Comparison of ENCODE assay signal across 8 cellular contexts in genomic region chr1:155609515-155610256, GRCh38. TPM values are rescaled to one million over a fixed set of nuclear protein-coding genes. Genes with fewer than 3 reads are reported as not detected.
DNase-seq lines count a peak whose midpoint lies in the region; TF ChIP-seq lines count a peak whose summit lies in the region.

Gene MSTO1, plus strand, starts transcription at chr1:155610218. Its CDS starts 31 bp downstream, at chr1:155610249.

- peaks cover 10% of the 10 kb centered on the region for H3K36me3 Mint-ChIP-seq in nephron (ENCODE audit: low read depth)
- peaks cover 17% of the 10 kb centered on the region for H3K36me3 Mint-ChIP-seq in stimulated activated naive CD8-positive, alpha-beta T cell treated with anti-CD3 and anti-CD28 coated beads, Interleukin-15, Interleukin-2, amounts not matched to agents 100 ng/mL and 50 ng/mL, for 24 hours (ENCODE audit: low read depth)

- H3K4me3 ChIP-seq in H7 (ENCODE audit: insufficient read depth, low read depth, low read length) (peak within 1 kb of the TSS; percentile 79), fibroblast of pulmonary artery (replicated peaks; ENCODE audit: low read depth, low read length) (peak within 1 kb of the TSS; percentile 72)

- peak within 1 kb of the TSS; percentile 66 to 88 (median 88) for H3K27ac Mint-ChIP-seq in nephron
- H3K27ac Mint-ChIP-seq in stimulated activated naive CD8-positive, alpha-beta T cell treated with anti-CD3 and anti-CD28 coated beads, Interleukin-15, Interleukin-2, amounts not matched to agents 100 ng/mL and 50 ng/mL, for 24 hours: peak within 1 kb of the TSS; percentile 95

- peak within 1 kb of the TSS; percentile 94 to 97 (median 94) for H3K4me3 Mint-ChIP-seq in nephron
- H3K4me3 Mint-ChIP-seq in stimulated activated naive CD8-positive, alpha-beta T cell treated with anti-CD3 and anti-CD28 coated beads, Interleukin-15, Interleukin-2, amounts not matched to agents 100 ng/mL and 50 ng/mL, for 24 hours: peak within 1 kb of the TSS; percentile 94

- H3K27me3 ChIP-seq in H7 (ENCODE audit: control insufficient read depth, insufficient read depth, low read length): no peaks in the 10 kb centered on the region

- H3K9me3 Mint-ChIP-seq in nephron: no peaks in the 10 kb centered on the region
- no peaks in the 10 kb centered on the region for H3K9me3 Mint-ChIP-seq in stimulated activated naive CD8-positive, alpha-beta T cell treated with anti-CD3 and anti-CD28 coated beads, Interleukin-15, Interleukin-2, amounts not matched to agents 100 ng/mL and 50 ng/mL, for 24 hours

- peaks cover 6% of the 10 kb centered on the region for H3K36me3 ChIP-seq in H7 (replicated peaks; ENCODE audit: control insufficient read depth, insufficient read depth, low read length)

- no peak for TF ChIP-seq CTCF in fibroblast of pulmonary artery (IDR thresholded peaks at IDR 0.05; ENCODE audit: low read length, missing control alignments)
- TF ChIP-seq CTCF in nephron (IDR thresholded peaks at IDR 0.05; ENCODE audit: unreplicated experiment in 3 of 3): no peak

- no peaks in the 10 kb centered on the region for H3K4me1 Mint-ChIP-seq in nephron
- H3K4me1 Mint-ChIP-seq in stimulated activated naive CD8-positive, alpha-beta T cell treated with anti-CD3 and anti-CD28 coated beads, Interleukin-15, Interleukin-2, amounts not matched to agents 100 ng/mL and 50 ng/mL, for 24 hours (ENCODE audit: low read depth): peaks cover 13% of the 10 kb centered on the region

- DNase-seq in ELF-1 (ENCODE audit: low read depth, low spot score) (peak; percentile 98), H7 (peak; percentile 95), M059J (ENCODE audit: low read depth) (peak; percentile 98), SHP77 (lab: John Stamatoyannopoulos, UW) (peak; percentile 100), fibroblast of pulmonary artery (ENCODE audit: low read depth) (peak; percentile 98)
- DNase-seq in activated effector memory CD4-positive, alpha-beta T cell treated with Interleukin-2 at 50 U/mL for 16 hours: peak; percentile 86

- no peaks in the 10 kb centered on the region for H3K27me3 Mint-ChIP-seq in nephron (ENCODE audit: low read depth)
- no peaks in the 10 kb centered on the region for H3K27me3 Mint-ChIP-seq in stimulated activated naive CD8-positive, alpha-beta T cell treated with anti-CD3 and anti-CD28 coated beads, Interleukin-15, Interleukin-2, amounts not matched to agents 100 ng/mL and 50 ng/mL, for 24 hours

RNA-seq across cellular contexts. Expression of gene MSTO1, which starts in this region (rescaled TPM):
- total RNA-seq in H7 (2014; rRNA removed; shearing (Covaris generic)): 57.6 and 68.0 TPM in 2 replicates
- total RNA-seq in M059J (2014; rRNA removed; shearing (Covaris generic)): 10.9 and 21.0 TPM in 2 replicates

Comparison
In these comparisons a context has a peak if more than half of its experiments do, and no peak if none do; other contexts are left out.
1. Peak in every context shown above with its lines: DNase-seq and H3K4me3 ChIP-seq.